In genomic region chr1:203288351-203288894, GRCh38 we compare ENCODE assay signal across 11 cellular contexts. TPM values are rescaled to one million over a fixed set of nuclear protein-coding genes. Genes with fewer than 3 reads are reported as not detected.
DNase-seq lines count a peak whose midpoint lies in the region; ATAC-seq, FAIRE-seq and TF ChIP-seq lines count a peak whose summit lies in the region.
"Had no signal": no experiment of that assay in that cellular context is flagged by ENCODE, and none has a peak within 500 bp of the region (broad histone marks: within the 10 kb centered on the region; RNA-seq: fewer than 3 reads in every experiment).

No MANE protein-coding gene starts in this region.

- H3K9me2 ChIP-seq in MM.1S (replicated peaks; ENCODE audit: insufficient read depth, low read length) = no peaks in the 10 kb centered on the region

- H3K4me2 ChIP-seq in MM.1S (ENCODE audit: low read depth, low read length) (peak overlapping the region; percentile 84), osteoblast (ENCODE audit: insufficient read depth, low read length) (no peak overlapping the region)

- H3K4me3 ChIP-seq in MM.1S (ENCODE audit: low read length) = no peak overlapping the region
- no peak overlapping the region for H3K4me3 ChIP-seq in body of pancreas
- no peak overlapping the region for H3K4me3 ChIP-seq in osteoblast (ENCODE audit: insufficient read depth, low read length)

- H3K27me3 ChIP-seq in MM.1S (replicated peaks; ENCODE audit: insufficient read depth, low read length) (no peaks in the 10 kb centered on the region), body of pancreas (no peaks in the 10 kb centered on the region), osteoblast (ENCODE audit: insufficient read depth, low read length) (peaks cover 26% of the 10 kb centered on the region)

- H3K9me3 ChIP-seq in MM.1S (replicated peaks; ENCODE audit: insufficient read depth, low read length) (no peaks in the 10 kb centered on the region), body of pancreas (no peaks in the 10 kb centered on the region), osteoblast (ENCODE audit: low read depth, low read length) (no peaks in the 10 kb centered on the region)

- H3K36me3 ChIP-seq in MM.1S (replicated peaks; ENCODE audit: insufficient read depth, low read length) (no peaks in the 10 kb centered on the region), body of pancreas (replicated peaks in 1 of 2; ENCODE audit: insufficient read depth in 1 of 2, low read depth in 2 of 2) (no peaks in the 10 kb centered on the region), osteoblast (ENCODE audit: insufficient read depth, low read length) (no peaks in the 10 kb centered on the region)

- H3K27ac ChIP-seq in MM.1S (ENCODE audit: low read length) = peak overlapping the region; percentile 97
- peak overlapping the region; percentile 96 to 98 (median 97) for H3K27ac ChIP-seq in body of pancreas
- H3K27ac ChIP-seq in osteoblast (ENCODE audit: low read depth, low read length) = no peak overlapping the region

- no peak for FAIRE-seq in D721Med (lab: Jason Lieb, UNC)
- FAIRE-seq: astrocyte had no signal

- peak; percentile 62 for DNase-seq in COLO668 (lab: John Stamatoyannopoulos, UW; ENCODE audit: unreplicated experiment)
- DNase-seq in MM.1S = peak; percentile 8
- DNase-seq in body of pancreas = peak in 3 of 4 donors; percentile 65 to 77 (median 74)
- DNase-seq in osteoblast (ENCODE audit: insufficient read length, low spot score, missing footprints) = peak; percentile 1
- no peak for DNase-seq in D721Med (ENCODE audit: insufficient read length, low spot score)
- DNase-seq: H9, IMR-90 had no signal

- H3K9ac ChIP-seq in MM.1S (ENCODE audit: low read length) = peak overlapping the region; percentile 66; the same call in 1 of the 2 replicates

- no peak overlapping the region for H2AFZ ChIP-seq in MM.1S (ENCODE audit: low read length)
- no peak overlapping the region for H2AFZ ChIP-seq in osteoblast (ENCODE audit: low read length)

- H3K4me1 ChIP-seq in MM.1S (ENCODE audit: low read length) = peaks cover 57% of the 10 kb centered on the region
- peaks cover 81% of the 10 kb centered on the region for H3K4me1 ChIP-seq in body of pancreas
- H3K4me1 ChIP-seq in osteoblast (ENCODE audit: insufficient read depth, low read length) = peaks cover 3% of the 10 kb centered on the region

- 19 to 36% methylated on average over 10 of the region's 10 CpGs for WGBS in body of pancreas, 2 donors

- ATAC-seq in body of pancreas (peak; percentile 14), HG03442 (IDR thresholded peaks at IDR 0.05; ENCODE audit: unreplicated experiment) (no peak), HG02678 (IDR thresholded peaks at IDR 0.05; ENCODE audit: unreplicated experiment) (no peak), GM18858 (IDR thresholded peaks at IDR 0.05; ENCODE audit: unreplicated experiment) (no peak)

- TF ChIP-seq CTCF in MM.1S (IDR thresholded peaks at IDR 0.05; ENCODE audit: low read length) (no peak), body of pancreas (IDR thresholded peaks at IDR 0.05) (peak in 1 of 7 experiments; percentile 21), osteoblast (IDR thresholded peaks at IDR 0.05; ENCODE audit: extremely low read depth, low read depth, low read length) (no peak), D721Med (IDR thresholded peaks at IDR 0.05; ENCODE audit: insufficient read depth, missing control alignments) (no peak)

- peaks cover 49% of the 10 kb centered on the region for H3F3A ChIP-seq in MM.1S (ENCODE audit: insufficient read depth, low read length)

- intact Hi-C loops in body of pancreas (cut with DNase I) = no loop called here

- peak in 2 of 3 donors; percentile 11 to 17 for TF ChIP-seq POLR2A in body of pancreas (IDR thresholded peaks at IDR 0.05)

- peaks cover 25% of the 10 kb centered on the region for H3K79me2 ChIP-seq in MM.1S (ENCODE audit: low read length)
- no peaks in the 10 kb centered on the region for H3K79me2 ChIP-seq in osteoblast (ENCODE audit: insufficient read depth, low read length)

- H4K20me1 ChIP-seq in MM.1S (ENCODE audit: insufficient read depth, low read length) (no peaks in the 10 kb centered on the region), osteoblast (ENCODE audit: insufficient read depth, low read length) (no peaks in the 10 kb centered on the region)

RNA-seq across cellular contexts. Expression of gene BTG2, which starts 16.9 kb away (rescaled TPM):
- 100 to 1,000 TPM; 122 to 160 TPM for total RNA-seq in body of pancreas
- total RNA-seq in osteoblast = 14.5 and 14.7 TPM in 2 replicates

RNA-seq across cellular contexts. Expression of gene CHIT1, which starts 59.0 kb away (rescaled TPM):
- total RNA-seq in body of pancreas (under 1 TPM in 1 of 2 donors, not detected in 1; 0.26 TPM), osteoblast (under 0.01 TPM in 1 of 2 replicates, not detected in the other)
- total RNA-seq: astrocyte, H9, IMR-90 had no signal
